ENCODE assay signal across 1 cellular context in the genomic region with DNA sequence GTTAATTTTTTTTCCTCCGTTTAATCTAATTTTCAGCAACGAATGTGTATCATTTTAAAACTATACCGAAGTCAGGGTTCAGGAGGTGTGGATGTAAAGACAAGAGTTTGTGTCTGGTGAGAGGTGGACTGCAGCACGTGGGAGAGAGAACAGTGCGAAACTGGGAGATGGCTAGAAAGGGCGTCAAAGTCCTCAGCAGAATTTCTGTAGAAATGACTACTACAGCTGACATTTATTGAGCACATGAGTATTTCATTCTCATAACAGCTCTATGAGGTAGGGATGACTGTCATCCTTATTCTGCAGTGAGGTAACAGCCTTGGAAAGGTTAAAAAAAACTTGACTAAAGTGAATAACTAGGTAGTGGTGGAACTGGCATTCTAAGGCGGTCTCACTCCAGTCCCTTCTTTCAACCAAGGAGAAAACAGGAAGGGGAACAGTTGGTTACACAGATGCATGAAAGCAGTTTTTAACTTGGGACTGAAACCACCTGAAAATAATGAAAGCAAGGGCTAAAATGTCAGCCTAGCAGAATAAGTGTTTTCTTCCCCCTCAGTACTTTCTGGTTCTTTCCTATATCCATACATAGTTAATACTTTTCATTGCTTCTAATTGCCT.
TF ChIP-seq lines count a peak whose summit lies in the region.

No MANE protein-coding gene starts in this region.

TF ChIP-seq in IMR-90, 13 proteins besides CTCF, POLR2A, EP300 and RAD21 (continued from another document):
- TF ChIP-seq, protein P1, sequence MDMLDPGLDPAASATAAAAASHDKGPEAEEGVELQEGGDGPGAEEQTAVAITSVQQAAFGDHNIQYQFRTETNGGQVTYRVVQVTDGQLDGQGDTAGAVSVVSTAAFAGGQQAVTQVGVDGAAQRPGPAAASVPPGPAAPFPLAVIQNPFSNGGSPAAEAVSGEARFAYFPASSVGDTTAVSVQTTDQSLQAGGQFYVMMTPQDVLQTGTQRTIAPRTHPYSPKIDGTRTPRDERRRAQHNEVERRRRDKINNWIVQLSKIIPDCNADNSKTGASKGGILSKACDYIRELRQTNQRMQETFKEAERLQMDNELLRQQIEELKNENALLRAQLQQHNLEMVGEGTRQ (IDR thresholded peaks at IDR 0.05; ENCODE audit: low read depth, low read length): peak; percentile 57
- no peak for TF ChIP-seq FOS (IDR thresholded peaks at IDR 0.05; ENCODE audit: low read depth, low read length)
- no peak for TF ChIP-seq MAFK (IDR thresholded peaks at IDR 0.05; ENCODE audit: low read depth, low read length)
TF ChIP-seq in IMR-90: peak in this region for 3.
